Comparison of ENCODE assay signal across 8 cellular contexts in genomic region chr11:125451400-125452124, GRCh38. TPM values are rescaled to one million over a fixed set of nuclear protein-coding genes. Genes with fewer than 3 reads are reported as not detected.
DNase-seq lines count a peak whose midpoint lies in the region; ATAC-seq and TF ChIP-seq lines count a peak whose summit lies in the region.

No MANE protein-coding gene starts in this region.

- H3K36me3 ChIP-seq in adipocyte (ENCODE audit: control insufficient read depth, insufficient read depth, low read length, severe bottlenecking), result no peaks in the 10 kb centered on the region

- peak overlapping the region; percentile 26 for H3K9ac ChIP-seq in adipocyte (ENCODE audit: low read length)

- ATAC-seq in HG02678 (IDR thresholded peaks at IDR 0.05; ENCODE audit: unreplicated experiment), result peak; percentile 70
- ATAC-seq in stimulated activated naive CD8-positive, alpha-beta T cell treated with anti-CD3 and anti-CD28 coated beads, Interleukin-15, amount 100 ng/mL, for 72 hours, result peak; percentile 55

- H3K4me1 ChIP-seq in adipocyte (ENCODE audit: control insufficient read depth, insufficient read depth, low read length), result peaks cover 12% of the 10 kb centered on the region

- peak; percentile 50 for DNase-seq in GM13977 (ENCODE audit: low spot score)
- peak; percentile 5 for DNase-seq in adipocyte (ENCODE audit: low read depth)
- peak; percentile 87 for DNase-seq in iPS-NIHi11 (ENCODE audit: low spot score)
- DNase-seq in stimulated activated naive CD8-positive, alpha-beta T cell treated with anti-CD3 and anti-CD28 coated beads, Interleukin-15, amount 100 ng/mL, for 72 hours, result no peak
- DNase-seq in stimulated activated CD4-positive, alpha-beta T cell treated with anti-CD3 and anti-CD28 coated beads, Interleukin-4, amount 100 ng/mL, for 24 hours, result no peak
- no peak for DNase-seq in posterior vena cava (ENCODE audit: low spot score)
- no peak for DNase-seq in immature natural killer cell

- peaks cover 13% of the 10 kb centered on the region for H3K4me1 Mint-ChIP-seq in stimulated activated naive CD8-positive, alpha-beta T cell treated with anti-CD3 and anti-CD28 coated beads, Interleukin-15, amount 100 ng/mL, for 72 hours
- H3K4me1 Mint-ChIP-seq in immature natural killer cell, result no peaks in the 10 kb centered on the region

- H3K36me3 Mint-ChIP-seq in immature natural killer cell, result peaks cover 8 to 21% (median 17%) of the 10 kb centered on the region in 3 donors

- TF ChIP-seq CTCF in GM13977 (IDR thresholded peaks at IDR 0.05; ENCODE audit: extremely low read depth, insufficient read depth, missing control alignments), result no peak

- in situ Hi-C loops in GM13977 (cut with MboI; ENCODE audit: low pct_unique_long_range_greater_than_20kb, low sequenced_read_pairs, unreplicated experiment), result no loop called here

- no peaks in the 10 kb centered on the region for H3K9me3 ChIP-seq in adipocyte (ENCODE audit: control insufficient read depth, low read length)

- H3K4me3 Mint-ChIP-seq in stimulated activated naive CD8-positive, alpha-beta T cell treated with anti-CD3 and anti-CD28 coated beads, Interleukin-15, amount 100 ng/mL, for 72 hours, result peak overlapping the region in 1 of 2 donors; percentile 33
- H3K4me3 Mint-ChIP-seq in immature natural killer cell, result no peak overlapping the region

- H3K27ac Mint-ChIP-seq in stimulated activated naive CD8-positive, alpha-beta T cell treated with anti-CD3 and anti-CD28 coated beads, Interleukin-15, amount 100 ng/mL, for 72 hours, result no peak overlapping the region
- peak overlapping the region in 1 of 6 donors; percentile 71 for H3K27ac Mint-ChIP-seq in immature natural killer cell

- no peaks in the 10 kb centered on the region for H3K27me3 ChIP-seq in adipocyte (replicated peaks; ENCODE audit: control insufficient read depth, insufficient read depth, low read length)

- no peaks in the 10 kb centered on the region for H3K27me3 Mint-ChIP-seq in stimulated activated naive CD8-positive, alpha-beta T cell treated with anti-CD3 and anti-CD28 coated beads, Interleukin-15, amount 100 ng/mL, for 72 hours
- H3K27me3 Mint-ChIP-seq in immature natural killer cell (ENCODE audit: low read depth in 3 of 3), result no peaks in the 10 kb centered on the region

- intact Hi-C loops in posterior vena cava (cut with DNase I), result no loop called here

- H3K9me3 Mint-ChIP-seq in stimulated activated naive CD8-positive, alpha-beta T cell treated with anti-CD3 and anti-CD28 coated beads, Interleukin-15, amount 100 ng/mL, for 72 hours, result no peaks in the 10 kb centered on the region
- no peaks in the 10 kb centered on the region for H3K9me3 Mint-ChIP-seq in immature natural killer cell

- no peak overlapping the region for H3K4me3 ChIP-seq in adipocyte (ENCODE audit: low read length)

RNA-seq across cellular contexts. Expression of gene FEZ1, which starts 44.5 kb away (rescaled TPM):
- 10 to 100 TPM; 55.4 to 67.7 TPM for total RNA-seq in posterior vena cava
- 10 to 100 TPM; 66.4 to 77.3 (median 69.9) TPM for polyA plus RNA-seq in immature natural killer cell

Comparison
In these comparisons a context has a peak if more than half of its experiments do, and no peak if none do; other contexts are left out.
1. DNase-seq: peak in GM13977 (single experiment), adipocyte (single experiment) and iPS-NIHi11 (single experiment); none in stimulated activated naive CD8-positive, alpha-beta T cell treated with anti-CD3 and anti-CD28 coated beads, Interleukin-15, amount 100 ng/mL, for 72 hours (0 of 2), stimulated activated CD4-positive, alpha-beta T cell treated with anti-CD3 and anti-CD28 coated beads, Interleukin-4, amount 100 ng/mL, for 24 hours (single experiment), posterior vena cava (single experiment) and immature natural killer cell (0 of 3).